18 cellular contexts compared by ENCODE assay signal in genomic region chr1:113035086-113035485, GRCh38. TPM values are rescaled to one million over a fixed set of nuclear protein-coding genes. Genes with fewer than 3 reads are reported as not detected.
DNase-seq lines count a peak whose midpoint lies in the region; ATAC-seq and TF ChIP-seq lines count a peak whose summit lies in the region.
"Had no signal": no experiment of that assay in that cellular context is flagged by ENCODE, and none has a peak within 500 bp of the region (broad histone marks: within the 10 kb centered on the region; RNA-seq: fewer than 3 reads in every experiment).

No MANE protein-coding gene starts in this region.

- no peak for TF ChIP-seq EP300 in gastroesophageal sphincter (IDR thresholded peaks at IDR 0.05)

- H3K27ac ChIP-seq in RWPE2 (ENCODE audit: poor library complexity, severe bottlenecking) (peak overlapping the region; percentile 87), gastroesophageal sphincter (no peak overlapping the region)
- H3K27ac ChIP-seq: BLaER1 had no signal

- ATAC-seq in RWPE2 (ENCODE audit: low read depth) (peak; percentile 99), gastroesophageal sphincter (no peak)
- ATAC-seq: GM23338 had no signal

- H3K4me1 ChIP-seq in RWPE2 (ENCODE audit: insufficient read depth, poor library complexity, severe bottlenecking): peaks cover 27% of the 10 kb centered on the region
- no peaks in the 10 kb centered on the region for H3K4me1 ChIP-seq in gastroesophageal sphincter
- H3K4me1 ChIP-seq: BLaER1 had no signal

- peaks cover 9% of the 10 kb centered on the region for H3K4me1 Mint-ChIP-seq in T-helper 2 cell treated with Interferon-gamma antibody and Interleukin-4, amounts not matched to agents 5 μg/mL and 100 μg/mL, for 36 hours (ENCODE audit: low read depth)
- H3K4me1 Mint-ChIP-seq: CD8-positive, alpha-beta memory T cell had no signal

- no peak for TF ChIP-seq CTCF in RWPE2 (IDR thresholded peaks at IDR 0.05; ENCODE audit: poor library complexity, severe bottlenecking)
- no peak for TF ChIP-seq CTCF in fibroblast of mammary gland (conservative IDR thresholded peaks at IDR 0.05; ENCODE audit: control insufficient read depth, insufficient read depth, low read depth, low read length)
- TF ChIP-seq CTCF in gastroesophageal sphincter (IDR thresholded peaks at IDR 0.05): no peak

- H3K36me3 ChIP-seq in RWPE2 (ENCODE audit: low read depth): no peaks in the 10 kb centered on the region
- H3K36me3 ChIP-seq in gastroesophageal sphincter: no peaks in the 10 kb centered on the region
- H3K36me3 ChIP-seq: BLaER1 had no signal

- H3K27me3 ChIP-seq in RWPE2 (ENCODE audit: insufficient read depth, poor library complexity, severe bottlenecking) (no peaks in the 10 kb centered on the region), gastroesophageal sphincter (no peaks in the 10 kb centered on the region)
- H3K27me3 ChIP-seq: BLaER1 had no signal

- no peak overlapping the region for H3K27ac Mint-ChIP-seq in T-helper 2 cell treated with Interferon-gamma antibody and Interleukin-4, amounts not matched to agents 5 μg/mL and 100 μg/mL, for 36 hours
- H3K27ac Mint-ChIP-seq: CD8-positive, alpha-beta memory T cell; GM23338 had no signal

- H3K9me3 ChIP-seq in RWPE2 (ENCODE audit: severe bottlenecking): no peaks in the 10 kb centered on the region
- H3K9me3 ChIP-seq in gastroesophageal sphincter: no peaks in the 10 kb centered on the region
- H3K9me3 ChIP-seq: BLaER1 had no signal

- H3K9me3 Mint-ChIP-seq in T-helper 2 cell treated with Interferon-gamma antibody and Interleukin-4, amounts not matched to agents 5 μg/mL and 100 μg/mL, for 36 hours: no peaks in the 10 kb centered on the region
- H3K9me3 Mint-ChIP-seq: CD8-positive, alpha-beta memory T cell; GM23338 had no signal

- DNase-seq in ELR (ENCODE audit: low read depth) (peak; percentile 78), NCI-H226 (peak; percentile 13), RWPE2 (ENCODE audit: low spot score) (peak; percentile 89), fibroblast of mammary gland (ENCODE audit: low read depth) (peak; percentile 16)
- no peak for DNase-seq in T-helper 2 cell treated with Interferon-gamma antibody and Interleukin-4, amounts not matched to agents 5 μg/mL and 100 μg/mL, for 36 hours (ENCODE audit: low spot score)
- DNase-seq in stimulated activated naive CD4-positive, alpha-beta T cell treated with Interleukin-2 at 50 U/mL for 16 hours (lab: John Stamatoyannopoulos, UW): no peak
- DNase-seq: CD8-positive, alpha-beta memory T cell; DMS79 treated with DMSO at 0.1 percent for 48 hours; GDM1; IMR-90; Karpas-422; NCI-H187; NCI-H446 treated with DMSO at 0.1 percent for 48 hours; OCI-M1; SIG-M5 had no signal

- H3K4me3 Mint-ChIP-seq in T-helper 2 cell treated with Interferon-gamma antibody and Interleukin-4, amounts not matched to agents 5 μg/mL and 100 μg/mL, for 36 hours: no peak overlapping the region
- H3K4me3 Mint-ChIP-seq: CD8-positive, alpha-beta memory T cell; GM23338 had no signal

- no peaks in the 10 kb centered on the region for H3K27me3 Mint-ChIP-seq in T-helper 2 cell treated with Interferon-gamma antibody and Interleukin-4, amounts not matched to agents 5 μg/mL and 100 μg/mL, for 36 hours (ENCODE audit: low read depth)
- H3K27me3 Mint-ChIP-seq: CD8-positive, alpha-beta memory T cell had no signal

- H3K36me3 Mint-ChIP-seq in T-helper 2 cell treated with Interferon-gamma antibody and Interleukin-4, amounts not matched to agents 5 μg/mL and 100 μg/mL, for 36 hours (ENCODE audit: low read depth): no peaks in the 10 kb centered on the region
- H3K36me3 Mint-ChIP-seq: CD8-positive, alpha-beta memory T cell had no signal

- H3K4me3 ChIP-seq in RWPE2 (ENCODE audit: severe bottlenecking): no peak overlapping the region
- no peak overlapping the region for H3K4me3 ChIP-seq in fibroblast of mammary gland (ENCODE audit: control insufficient read depth, low read depth, low read length)
- H3K4me3 ChIP-seq in gastroesophageal sphincter: no peak overlapping the region
- H3K4me3 ChIP-seq: BLaER1, GM23338 had no signal

- WGBS in gastroesophageal sphincter (ENCODE audit: low coverage in 1 of 2), 2 donors: 76 to 87% methylated on average over 3 to 5 of the region's 5 CpGs

- TF ChIP-seq POLR2A in gastroesophageal sphincter (IDR thresholded peaks at IDR 0.05): no peak

RNA-seq across cellular contexts. Expression of gene LRIG2, which starts 37.9 kb away (rescaled TPM):
- total RNA-seq in gastroesophageal sphincter: 10 to 100 TPM in 2 of 4 donors, 1 to 10 TPM in 2; 8.6 to 13.6 (median 10.7) TPM

Comparison
In these comparisons a context has a peak if more than half of its experiments do, and no peak if none do; other contexts are left out.
1. DNase-seq: peak in ELR (single experiment), NCI-H226 (single experiment), RWPE2 (single experiment) and fibroblast of mammary gland (single experiment); none in T-helper 2 cell treated with Interferon-gamma antibody and Interleukin-4, amounts not matched to agents 5 μg/mL and 100 μg/mL, for 36 hours (single experiment) and stimulated activated naive CD4-positive, alpha-beta T cell treated with Interleukin-2 at 50 U/mL for 16 hours (single experiment).